ENCODE assay signal across 1 cellular context in genomic region chr15:52008698-52009434, GRCh38.
TF ChIP-seq lines count a peak whose summit lies in the region.

No MANE protein-coding gene starts in this region.

TF ChIP-seq in K562, 482 proteins besides CTCF, POLR2A, EP300 and RAD21 (continued from another document and continues in another):
- no peak for TF ChIP-seq ZBTB2 (IDR thresholded peaks at IDR 0.05)
- no peak for TF ChIP-seq SRSF1 (IDR thresholded peaks at IDR 0.05; ENCODE audit: low read depth, low read length)
- TF ChIP-seq EGR1 (conservative IDR thresholded peaks at IDR 0.05) = no peak
- no peak for TF ChIP-seq HDAC1 (IDR thresholded peaks at IDR 0.05)
- TF ChIP-seq CBFA2T2 (conservative IDR thresholded peaks at IDR 0.05) = 0 out of 2 replicates have a peak, but pooled peaks have one; percentile 4
- TF ChIP-seq MEIS2 (IDR thresholded peaks at IDR 0.05; ENCODE audit: partially characterized antibody) = peak; percentile 43
- 0 out of 2 replicates have a peak, but pooled peaks have one; percentile 38 for TF ChIP-seq ATF4 (CRISPR knock-in tag; IDR thresholded peaks at IDR 0.05)
- peak; percentile 87 for TF ChIP-seq SOX6 (IDR thresholded peaks at IDR 0.05)
- peak; percentile 89 for TF ChIP-seq ATF3 (IDR thresholded peaks at IDR 0.05)
- no peak for TF ChIP-seq ATF3 (CRISPR knock-in tag; conservative IDR thresholded peaks at IDR 0.05)
- TF ChIP-seq HSF4 (CRISPR knock-in tag; IDR thresholded peaks at IDR 0.05; ENCODE audit: borderline replicate concordance) = no peak
- no peak for TF ChIP-seq ZNF197 (CRISPR knock-in tag; IDR thresholded peaks at IDR 0.05; ENCODE audit: low read depth)
- TF ChIP-seq HNRNPL (IDR thresholded peaks at IDR 0.05; ENCODE audit: low read depth, low read length) = no peak
- TF ChIP-seq MYC (IDR thresholded peaks at IDR 0.05; ENCODE audit: low read depth, low read length) = 0 out of 2 replicates have a peak, but pooled peaks have one; percentile 38
- no peak for TF ChIP-seq MYC (CRISPR knock-in tag; IDR thresholded peaks at IDR 0.05; ENCODE audit: borderline replicate concordance, low read depth)
- peak; percentile 54; the same call in 1 of the 2 replicates for TF ChIP-seq JUND (IDR thresholded peaks at IDR 0.05; ENCODE audit: borderline replicate concordance, low read depth, low read length)
- TF ChIP-seq JUND (tag; IDR thresholded peaks at IDR 0.05; ENCODE audit: borderline replicate concordance, low read depth, low read length) = no peak; the same call in 2 of the 3 replicates
- no peak for TF ChIP-seq ZBTB40 (IDR thresholded peaks at IDR 0.05)
- TF ChIP-seq ZBTB40 (CRISPR knock-in tag; IDR thresholded peaks at IDR 0.05) = no peak
- TF ChIP-seq RFX5 (IDR thresholded peaks at IDR 0.05; ENCODE audit: low read depth, low read length) = no peak
- TF ChIP-seq DPF2 (IDR thresholded peaks at IDR 0.05) = peak; percentile 73
- no peak for TF ChIP-seq ZNF232 (CRISPR knock-in tag; IDR thresholded peaks at IDR 0.05)
- no peak for TF ChIP-seq KLF6 (CRISPR knock-in tag; IDR thresholded peaks at IDR 0.05; ENCODE audit: borderline replicate concordance)
- peak; percentile 54; the same call in 1 of the 2 replicates for TF ChIP-seq DMBX1 (CRISPR knock-in tag; IDR thresholded peaks at IDR 0.05; ENCODE audit: borderline replicate concordance)
- peak; percentile 80 for TF ChIP-seq ATF7 (IDR thresholded peaks at IDR 0.05)
- no peak for TF ChIP-seq BDP1 (IDR thresholded peaks at IDR 0.05; ENCODE audit: insufficient read depth, insufficient read length)
- TF ChIP-seq SMARCC2 (IDR thresholded peaks at IDR 0.05; ENCODE audit: low read depth) = peak; percentile 23; the same call in 1 of the 2 replicates
- TF ChIP-seq RCOR1 (IDR thresholded peaks at IDR 0.05; ENCODE audit: borderline replicate concordance in 1 of 2, low read depth in 2 of 2, low read length in 2 of 2) = peak in 1 of 2 experiments; percentile 25; a peak in 2 of 4 replicates
- peak; percentile 46; the same call in 1 of the 2 replicates for TF ChIP-seq RAD51 (IDR thresholded peaks at IDR 0.05; ENCODE audit: borderline replicate concordance, low read depth)
- 0 out of 4 replicates have a peak, but pooled peaks of 1 of the 2 experiments have one; percentile 15 for TF ChIP-seq ETV6 (IDR thresholded peaks at IDR 0.05; ENCODE audit: borderline replicate concordance in 1 of 2, low read depth in 2 of 2, low read length in 1 of 2)
- TF ChIP-seq ETV6 (CRISPR knock-in tag; IDR thresholded peaks at IDR 0.05; ENCODE audit: borderline replicate concordance) = no peak
- peak; percentile 38; the same call in 1 of the 2 replicates for TF ChIP-seq CEBPB (tag; IDR thresholded peaks at IDR 0.05)
- TF ChIP-seq ADNP (tag; IDR thresholded peaks at IDR 0.05) = 0 out of 2 replicates have a peak, but pooled peaks have one; percentile 24
- peak; percentile 74 for TF ChIP-seq SMARCE1 (IDR thresholded peaks at IDR 0.05)
- no peak for TF ChIP-seq ZNF217 (CRISPR knock-in tag; IDR thresholded peaks at IDR 0.05)
- peak; percentile 30 for TF ChIP-seq CXXC5 (CRISPR knock-in tag; IDR thresholded peaks at IDR 0.05)
- 0 out of 4 replicates have a peak, but pooled peaks of 1 of the 2 experiments have one; percentile 14 for TF ChIP-seq FOXA3 (CRISPR knock-in tag; conservative IDR thresholded peaks at IDR 0.05 in 1 of 2, IDR thresholded peaks at IDR 0.05 in 1 of 2)
- peak; percentile 57 for TF ChIP-seq TCF3 (CRISPR knock-in tag; IDR thresholded peaks at IDR 0.05)
- TF ChIP-seq PTTG1 (tag; IDR thresholded peaks at IDR 0.05; ENCODE audit: low read depth) = no peak
- TF ChIP-seq ZNF121 (CRISPR knock-in tag; conservative IDR thresholded peaks at IDR 0.05) = peak; percentile 89
- TF ChIP-seq HINFP (tag; conservative IDR thresholded peaks at IDR 0.05; ENCODE audit: low read depth) = no peak
- peak in 1 of 2 experiments; percentile 4; a peak in 1 of 4 replicates for TF ChIP-seq TBL1XR1 (IDR thresholded peaks at IDR 0.05; ENCODE audit: low read length in 2 of 2)
- peak; percentile 49; the same call in 1 of the 2 replicates for TF ChIP-seq FOSL1 (tag; conservative IDR thresholded peaks at IDR 0.05)
- 0 out of 2 replicates have a peak, but pooled peaks have one; percentile 34 for TF ChIP-seq ZNF644 (tag; IDR thresholded peaks at IDR 0.05; ENCODE audit: low read depth)
- peak; percentile 62; the same call in 1 of the 2 replicates for TF ChIP-seq ETV5 (CRISPR knock-in tag; IDR thresholded peaks at IDR 0.05; ENCODE audit: low read depth)
- no peak for TF ChIP-seq REST (CRISPR knock-in tag; IDR thresholded peaks at IDR 0.05; ENCODE audit: low read depth)
- TF ChIP-seq MNT (conservative IDR thresholded peaks at IDR 0.05) = peak; percentile 87 to 88
- TF ChIP-seq NCOA1 (IDR thresholded peaks at IDR 0.05; ENCODE audit: low read depth) = no peak
